ENCODE assay signal across 8 cellular contexts in genomic region chr19:46786236-46787039, GRCh38. TPM values are rescaled to one million over a fixed set of nuclear protein-coding genes. Genes with fewer than 3 reads are reported as not detected.
DNase-seq lines count a peak whose midpoint lies in the region; ATAC-seq lines count a peak whose summit lies in the region.

No MANE protein-coding gene starts in this region.

- no peaks in the 10 kb centered on the region for H3K27me3 ChIP-seq in esophagus (ENCODE audit: control insufficient read depth in 1 of 2, insufficient read depth in 2 of 2, low read length in 2 of 2)

- DNase-seq in DMS79 (lab: John Stamatoyannopoulos, UW) (peak; percentile 63), OCI-M1 (lab: John Stamatoyannopoulos, UW) (peak; percentile 96), myocyte (ENCODE audit: low read depth) (peak; percentile 71)
- peak; percentile 88 for DNase-seq in activated CD8-positive, alpha-beta memory T cell treated with anti-CD3 and anti-CD28 coated beads, Interleukin-2, amount 50 U/mL, for 48 hours
- peak; percentile 66 to 94 for DNase-seq in stimulated activated effector memory CD8-positive, alpha-beta T cell treated with anti-CD3 and anti-CD28 coated beads, Interleukin-12 subunit alpha, Interleukin-12 subunit beta, amount 100 ng/mL, for 72 hours (ENCODE audit: low spot score in 2 of 2)

- peaks cover 63% of the 10 kb centered on the region for H3K4me1 Mint-ChIP-seq in stimulated activated effector memory CD8-positive, alpha-beta T cell treated with anti-CD3 and anti-CD28 coated beads, Interleukin-12 subunit alpha, Interleukin-12 subunit beta, amount 100 ng/mL, for 72 hours

- ATAC-seq in HG02763 (IDR thresholded peaks at IDR 0.05; ENCODE audit: unreplicated experiment) (peak; percentile 33), GM19452 (IDR thresholded peaks at IDR 0.05; ENCODE audit: unreplicated experiment) (no peak)
- ATAC-seq in stimulated activated effector memory CD8-positive, alpha-beta T cell treated with anti-CD3 and anti-CD28 coated beads, Interleukin-12 subunit alpha, Interleukin-12 subunit beta, amount 100 ng/mL, for 72 hours: peak; percentile 73

- peaks cover 3 to 23% of the 10 kb centered on the region in 2 donors for H3K4me1 ChIP-seq in esophagus (ENCODE audit: control insufficient read depth in 2 of 2, insufficient read depth in 2 of 2, low read length in 1 of 2)

- no peaks in the 10 kb centered on the region for H3K9me3 Mint-ChIP-seq in stimulated activated effector memory CD8-positive, alpha-beta T cell treated with anti-CD3 and anti-CD28 coated beads, Interleukin-12 subunit alpha, Interleukin-12 subunit beta, amount 100 ng/mL, for 72 hours

- 5 to 17% methylated on average over 18 to 20 of the region's 20 CpGs for WGBS in esophagus, 2 donors

- H3K36me3 Mint-ChIP-seq in stimulated activated effector memory CD8-positive, alpha-beta T cell treated with anti-CD3 and anti-CD28 coated beads, Interleukin-12 subunit alpha, Interleukin-12 subunit beta, amount 100 ng/mL, for 72 hours: peaks cover 73% of the 10 kb centered on the region

- H3K9me3 ChIP-seq in esophagus (ENCODE audit: control insufficient read depth in 2 of 2, insufficient read depth in 1 of 2, low read depth in 1 of 2, low read length in 1 of 2): no peaks in the 10 kb centered on the region

- peak overlapping the region; percentile 100 for H3K27ac Mint-ChIP-seq in stimulated activated effector memory CD8-positive, alpha-beta T cell treated with anti-CD3 and anti-CD28 coated beads, Interleukin-12 subunit alpha, Interleukin-12 subunit beta, amount 100 ng/mL, for 72 hours

- H3K4me3 Mint-ChIP-seq in stimulated activated effector memory CD8-positive, alpha-beta T cell treated with anti-CD3 and anti-CD28 coated beads, Interleukin-12 subunit alpha, Interleukin-12 subunit beta, amount 100 ng/mL, for 72 hours: peak overlapping the region; percentile 99

- peaks cover 0 to 13% of the 10 kb centered on the region in 2 donors for H3K36me3 ChIP-seq in esophagus (ENCODE audit: control insufficient read depth in 2 of 2, insufficient read depth in 2 of 2, low read length in 1 of 2)

- peak overlapping the region; percentile 95 to 97 for H3K27ac ChIP-seq in esophagus (ENCODE audit: low read depth in 2 of 2, low read length in 1 of 2)

- H3K4me3 ChIP-seq in esophagus (ENCODE audit: low read depth in 1 of 2, low read length in 2 of 2): peak overlapping the region; percentile 73 to 87

RNA-seq across cellular contexts. Expression of gene SLC1A5, which starts 2.0 kb away (rescaled TPM):
- 10 to 100 TPM; 40.3 to 84.4 TPM for polyA plus RNA-seq in esophagus
- total RNA-seq in myocyte: 32.8 and 49.0 TPM in 2 replicates
- 167 TPM for polyA plus RNA-seq in myocyte (2012)

RNA-seq across cellular contexts. Expression of gene STRN4, which starts 40.2 kb away (rescaled TPM):
- 10 to 100 TPM; 53.2 to 55.6 TPM for polyA plus RNA-seq in esophagus
- total RNA-seq in myocyte: 75.0 and 82.5 TPM in 2 replicates
- 55.1 TPM for polyA plus RNA-seq in myocyte (2012)

RNA-seq across cellular contexts. Expression of gene FKRP, which starts 40.6 kb away (rescaled TPM):
- 10 to 100 TPM in 1 of 2 donors, 1 to 10 TPM in 1; 7.1 to 10.1 TPM for polyA plus RNA-seq in esophagus
- 19.2 and 24.8 TPM in 2 replicates for total RNA-seq in myocyte
- polyA plus RNA-seq in myocyte (2012): 22.3 TPM
